ENCODE assay signal across 1 cellular context in the genomic region with DNA sequence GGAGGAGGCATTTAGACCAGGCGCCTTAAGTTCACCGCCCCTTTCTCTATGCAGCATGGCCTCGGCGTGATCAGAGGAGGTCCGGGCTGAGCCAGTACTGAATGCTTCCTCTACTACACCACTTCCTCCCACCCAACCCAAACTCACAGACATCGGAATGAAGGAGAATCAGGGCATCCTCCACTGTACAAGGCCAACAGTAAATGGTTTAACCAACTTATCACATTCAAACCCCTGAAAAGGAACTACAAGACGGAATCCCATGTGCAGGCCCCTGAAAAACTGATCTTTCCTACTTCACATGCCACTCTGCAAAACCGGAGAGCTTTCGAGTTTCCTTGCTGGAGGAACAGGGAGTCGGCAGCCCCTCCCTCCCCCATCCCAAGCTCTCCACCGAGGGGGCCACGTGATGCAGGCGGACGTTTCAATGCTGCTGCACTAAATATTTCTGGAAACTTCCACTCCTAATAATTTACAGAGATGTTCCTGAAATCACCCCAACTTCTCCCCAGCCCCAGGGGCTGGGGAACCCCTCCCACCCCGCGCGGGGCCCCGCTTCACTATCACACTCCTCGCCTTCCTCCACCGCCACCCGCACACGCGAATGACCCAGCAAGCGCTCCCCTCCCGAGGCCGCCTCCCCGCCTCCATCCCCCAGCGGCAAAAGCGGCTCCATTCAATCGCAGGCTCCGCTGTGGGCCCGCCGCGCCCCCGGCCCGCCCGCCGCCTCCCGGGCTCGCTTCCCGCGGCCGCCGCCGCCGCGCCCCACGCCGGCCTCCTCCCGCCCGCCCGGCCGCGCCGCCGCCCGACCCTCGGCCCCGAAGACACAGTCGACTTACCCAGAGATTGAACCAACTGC.
TF ChIP-seq lines count a peak whose summit lies in the region.

No MANE protein-coding gene starts in this region.

TF ChIP-seq in GM12878, 131 proteins besides CTCF, POLR2A, EP300 and RAD21 (continued from another document and continues in another):
- no peak for TF ChIP-seq ZBTB11 (CRISPR knock-in tag; IDR thresholded peaks at IDR 0.05)
- TF ChIP-seq FOXM1 (IDR thresholded peaks at IDR 0.05; ENCODE audit: low read depth, low read length) = no peak
- no peak for TF ChIP-seq CHD1 (IDR thresholded peaks at IDR 0.05; ENCODE audit: low read depth, low read length)
- no peak for TF ChIP-seq ZNF24 (IDR thresholded peaks at IDR 0.05)
- no peak for TF ChIP-seq BCLAF1 (IDR thresholded peaks at IDR 0.05)
- peak; percentile 78 for TF ChIP-seq RAD51 (IDR thresholded peaks at IDR 0.05)
- TF ChIP-seq ESRRA (IDR thresholded peaks at IDR 0.05; ENCODE audit: low read length) = no peak
- TF ChIP-seq YBX1 (IDR thresholded peaks at IDR 0.05) = no peak
- peak; percentile 55; the same call in 1 of the 2 replicates for TF ChIP-seq SMAD5 (IDR thresholded peaks at IDR 0.05; ENCODE audit: low read depth)
- peak; percentile 82 for TF ChIP-seq NBN (IDR thresholded peaks at IDR 0.05)
- TF ChIP-seq GATAD2B (conservative IDR thresholded peaks at IDR 0.05; ENCODE audit: low read depth) = no peak
- TF ChIP-seq IKZF1 (conservative IDR thresholded peaks at IDR 0.05) = peak; percentile 61
- no peak for TF ChIP-seq BRCA1 (IDR thresholded peaks at IDR 0.05; ENCODE audit: low read depth, low read length)
- no peak for TF ChIP-seq SREBF2 (IDR thresholded peaks at IDR 0.05; ENCODE audit: low read length)
- no peak for TF ChIP-seq ZBTB33 (IDR thresholded peaks at IDR 0.05)
- TF ChIP-seq RCOR1 (conservative IDR thresholded peaks at IDR 0.05; ENCODE audit: low read depth, low read length) = 0 out of 2 replicates have a peak, but pooled peaks have one; percentile 17
- no peak for TF ChIP-seq ZNF274 (IDR thresholded peaks at IDR 0.05; ENCODE audit: insufficient read depth, insufficient read length)
- peak; percentile 76 for TF ChIP-seq POLR2AphosphoS2 (IDR thresholded peaks at IDR 0.05; ENCODE audit: low read depth, low read length)
- 0 out of 2 replicates have a peak, but pooled peaks have one; percentile 12 for TF ChIP-seq MTA3 (IDR thresholded peaks at IDR 0.05; ENCODE audit: borderline replicate concordance, low read length)
- peak; percentile 98 for TF ChIP-seq MXI1 (IDR thresholded peaks at IDR 0.05; ENCODE audit: low read depth, low read length)
- no peak for TF ChIP-seq CUX1 (IDR thresholded peaks at IDR 0.05; ENCODE audit: insufficient replicate concordance, low read depth, low read length)
- TF ChIP-seq MAX (IDR thresholded peaks at IDR 0.05; ENCODE audit: low read depth, low read length) = peak; percentile 90
- no peak for TF ChIP-seq EED (IDR thresholded peaks at IDR 0.05; ENCODE audit: low read depth)
- no peak for TF ChIP-seq WRNIP1 (IDR thresholded peaks at IDR 0.05; ENCODE audit: borderline replicate concordance, low read depth, low read length)
- TF ChIP-seq NFYA (IDR thresholded peaks at IDR 0.05; ENCODE audit: borderline replicate concordance, low read depth, low read length) = no peak
- no peak for TF ChIP-seq SRF (IDR thresholded peaks at IDR 0.05; ENCODE audit: low read depth in 2 of 2, low read length in 2 of 2)
- no peak for TF ChIP-seq SUPT20H (IDR thresholded peaks at IDR 0.05; ENCODE audit: borderline replicate concordance, control insufficient read depth, low read depth, low read length)
- TF ChIP-seq ZNF217 (IDR thresholded peaks at IDR 0.05) = no peak
- no peak for TF ChIP-seq CHD2 (IDR thresholded peaks at IDR 0.05; ENCODE audit: borderline replicate concordance, low read depth, low read length)
- 0 out of 2 replicates have a peak, but pooled peaks have one; percentile 36 for TF ChIP-seq HDGF (IDR thresholded peaks at IDR 0.05)
- no peak for TF ChIP-seq NRF1 (conservative IDR thresholded peaks at IDR 0.05; ENCODE audit: low read depth, low read length)
- peak; percentile 97 for TF ChIP-seq POLR2AphosphoS5 (IDR thresholded peaks at IDR 0.05; ENCODE audit: low read length)
- TF ChIP-seq, protein P1, sequence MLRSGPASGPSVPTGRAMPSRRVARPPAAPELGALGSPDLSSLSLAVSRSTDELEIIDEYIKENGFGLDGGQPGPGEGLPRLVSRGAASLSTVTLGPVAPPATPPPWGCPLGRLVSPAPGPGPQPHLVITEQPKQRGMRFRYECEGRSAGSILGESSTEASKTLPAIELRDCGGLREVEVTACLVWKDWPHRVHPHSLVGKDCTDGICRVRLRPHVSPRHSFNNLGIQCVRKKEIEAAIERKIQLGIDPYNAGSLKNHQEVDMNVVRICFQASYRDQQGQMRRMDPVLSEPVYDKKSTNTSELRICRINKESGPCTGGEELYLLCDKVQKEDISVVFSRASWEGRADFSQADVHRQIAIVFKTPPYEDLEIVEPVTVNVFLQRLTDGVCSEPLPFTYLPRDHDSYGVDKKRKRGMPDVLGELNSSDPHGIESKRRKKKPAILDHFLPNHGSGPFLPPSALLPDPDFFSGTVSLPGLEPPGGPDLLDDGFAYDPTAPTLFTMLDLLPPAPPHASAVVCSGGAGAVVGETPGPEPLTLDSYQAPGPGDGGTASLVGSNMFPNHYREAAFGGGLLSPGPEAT (IDR thresholded peaks at IDR 0.05; ENCODE audit: low read depth) = 0 out of 2 replicates have a peak, but pooled peaks have one; percentile 42
- no peak for TF ChIP-seq SMARCA5 (IDR thresholded peaks at IDR 0.05)
- TF ChIP-seq STAT3 (IDR thresholded peaks at IDR 0.05; ENCODE audit: low read depth, low read length) = no peak
- TF ChIP-seq EZH2 (IDR thresholded peaks at IDR 0.05; ENCODE audit: borderline replicate concordance, control insufficient read depth, low read depth, low read length) = no peak
- no peak for TF ChIP-seq JUND (IDR thresholded peaks at IDR 0.05; ENCODE audit: low read depth, low read length)
- no peak for TF ChIP-seq CEBPZ (IDR thresholded peaks at IDR 0.05; ENCODE audit: low read depth, low read length)
- TF ChIP-seq ZNF622 (IDR thresholded peaks at IDR 0.05) = no peak
